In genomic region chr11:110373061-110373702, GRCh38 we compare ENCODE assay signal across 8 cellular contexts. TPM values are rescaled to one million over a fixed set of nuclear protein-coding genes. Genes with fewer than 3 reads are reported as not detected.
DNase-seq lines count a peak whose midpoint lies in the region; ATAC-seq and TF ChIP-seq lines count a peak whose summit lies in the region.

No MANE protein-coding gene starts in this region.

- intact Hi-C loops in activated CD4-positive, alpha-beta T cell treated with anti-CD3 and anti-CD28 coated beads, Interleukin-2, amount 10 ng/mL, durations not matched to agents 24 days and 14 days (cut with micrococcal nuclease) = loop anchor here (1.0 to 5.0 kb wide), 7 partner anchors 24 to 281 kb away; partner anchors contain the start of genes FDX1 and ZC3H12C

- peaks cover 26% of the 10 kb centered on the region for H3K4me1 Mint-ChIP-seq in activated CD4-positive, alpha-beta T cell treated with anti-CD3 and anti-CD28 coated beads, Interleukin-2, amount 10 ng/mL, durations not matched to agents 24 days and 14 days
- H3K4me1 Mint-ChIP-seq in osteocyte (ENCODE audit: unreplicated experiment) (peaks cover 18% of the 10 kb centered on the region), glutamatergic neuron (ENCODE audit: low read depth, unreplicated experiment) (peaks cover 6% of the 10 kb centered on the region)

- H3K36me3 Mint-ChIP-seq in activated CD4-positive, alpha-beta T cell treated with anti-CD3 and anti-CD28 coated beads, Interleukin-2, amount 10 ng/mL, durations not matched to agents 24 days and 14 days (ENCODE audit: low read depth) = no peaks in the 10 kb centered on the region
- H3K36me3 Mint-ChIP-seq in osteocyte (ENCODE audit: unreplicated experiment) (no peaks in the 10 kb centered on the region), glutamatergic neuron (ENCODE audit: unreplicated experiment) (no peaks in the 10 kb centered on the region)

- peak overlapping the region; percentile 44 for H3K4me3 Mint-ChIP-seq in activated CD4-positive, alpha-beta T cell treated with anti-CD3 and anti-CD28 coated beads, Interleukin-2, amount 10 ng/mL, durations not matched to agents 24 days and 14 days
- no peak overlapping the region for H3K4me3 Mint-ChIP-seq in osteocyte (ENCODE audit: unreplicated experiment)
- H3K4me3 Mint-ChIP-seq in glutamatergic neuron (ENCODE audit: unreplicated experiment) = no peak overlapping the region

- in situ Hi-C loops in SK-MEL-5 (cut with HindIII; ENCODE audit: low pct_unique_long_range_greater_than_20kb, low sequenced_read_pairs) = no loop called here

- peak; percentile 91 for ATAC-seq in HG02798 (IDR thresholded peaks at IDR 0.05; ENCODE audit: poor library complexity, unreplicated experiment)

- no peak for TF ChIP-seq CTCF in osteocyte (IDR thresholded peaks at IDR 0.05)
- TF ChIP-seq CTCF in glutamatergic neuron (IDR thresholded peaks at IDR 0.05; ENCODE audit: partially characterized antibody, unreplicated experiment) = no peak

- H3K9me3 Mint-ChIP-seq in activated CD4-positive, alpha-beta T cell treated with anti-CD3 and anti-CD28 coated beads, Interleukin-2, amount 10 ng/mL, durations not matched to agents 24 days and 14 days = no peaks in the 10 kb centered on the region
- H3K9me3 Mint-ChIP-seq in osteocyte (ENCODE audit: unreplicated experiment) (no peaks in the 10 kb centered on the region), glutamatergic neuron (ENCODE audit: unreplicated experiment) (no peaks in the 10 kb centered on the region)

- H3K27ac Mint-ChIP-seq in activated CD4-positive, alpha-beta T cell treated with anti-CD3 and anti-CD28 coated beads, Interleukin-2, amount 10 ng/mL, durations not matched to agents 24 days and 14 days = peak overlapping the region; percentile 91
- peak overlapping the region; percentile 81 for H3K27ac Mint-ChIP-seq in osteocyte (ENCODE audit: unreplicated experiment)
- no peak overlapping the region for H3K27ac Mint-ChIP-seq in glutamatergic neuron (ENCODE audit: unreplicated experiment)

- DNase-seq in activated CD4-positive, alpha-beta T cell treated with anti-CD3 and anti-CD28 coated beads, Interleukin-2, amount 10 ng/mL, durations not matched to agents 24 days and 14 days = peak; percentile 64
- no peak for DNase-seq in activated CD4-positive, alpha-beta T cell treated with anti-CD3 and anti-CD28 coated beads for 4 hours
- DNase-seq in SK-MEL-5 (ENCODE audit: low read depth, low spot score) (peak; percentile 37), osteocyte (ENCODE audit: extremely low spot score, unreplicated experiment) (no peak), NCI-H128 (lab: John Stamatoyannopoulos, UW; ENCODE audit: unreplicated experiment) (no peak), dedifferentiated amniotic fluid mesenchymal stem cell (ENCODE audit: extremely low spot score) (no peak), glutamatergic neuron (no peak)

- no peaks in the 10 kb centered on the region for H3K27me3 Mint-ChIP-seq in activated CD4-positive, alpha-beta T cell treated with anti-CD3 and anti-CD28 coated beads, Interleukin-2, amount 10 ng/mL, durations not matched to agents 24 days and 14 days
- H3K27me3 Mint-ChIP-seq in osteocyte (ENCODE audit: unreplicated experiment) (no peaks in the 10 kb centered on the region), glutamatergic neuron (ENCODE audit: unreplicated experiment) (no peaks in the 10 kb centered on the region)

RNA-seq across cellular contexts. Expression of gene FDX1, which starts 56.6 kb away (rescaled TPM):
- total RNA-seq in activated CD4-positive, alpha-beta T cell treated with anti-CD3 and anti-CD28 coated beads, Interleukin-2, amount 10 ng/mL, durations not matched to agents 24 days and 14 days = 14.2 and 16.4 TPM in 2 replicates
- 11.1 and 12.5 TPM in 2 replicates for total RNA-seq in SK-MEL-5 (2014; rRNA removed; shearing (Covaris generic))
- 11.0 and 11.4 TPM in 2 replicates for polyA plus RNA-seq in SK-MEL-5 (2015; cell fraction: cytosol; rRNA removed)
- polyA plus RNA-seq in SK-MEL-5 (2015; cell fraction: nucleus; rRNA removed) = 1.7 and 2.0 TPM in 2 replicates
- total RNA-seq in osteocyte (6.3 and 7.1 TPM in 2 replicates), glutamatergic neuron (ENCODE audit: unreplicated experiment) (5.4 TPM)

Comparison
In these comparisons a context has a peak if more than half of its experiments do, and no peak if none do; other contexts are left out.
1. DNase-seq: peak in activated CD4-positive, alpha-beta T cell treated with anti-CD3 and anti-CD28 coated beads, Interleukin-2, amount 10 ng/mL, durations not matched to agents 24 days and 14 days (single experiment) and SK-MEL-5 (single experiment); none in activated CD4-positive, alpha-beta T cell treated with anti-CD3 and anti-CD28 coated beads for 4 hours (0 of 2), osteocyte (single experiment), NCI-H128 (single experiment), dedifferentiated amniotic fluid mesenchymal stem cell (single experiment) and glutamatergic neuron (single experiment).